ENCODE assay signal across 24 cellular contexts in genomic region chr20:49843770-49844169, GRCh38. TPM values are rescaled to one million over a fixed set of nuclear protein-coding genes. Genes with fewer than 3 reads are reported as not detected.
DNase-seq lines count a peak whose midpoint lies in the region; ATAC-seq and TF ChIP-seq lines count a peak whose summit lies in the region.
"Had no signal": no experiment of that assay in that cellular context is flagged by ENCODE, and none has a peak within 500 bp of the region (broad histone marks: within the 10 kb centered on the region; RNA-seq: fewer than 3 reads in every experiment).

No MANE protein-coding gene starts in this region.

- DNase-seq in activated naive CD8-positive, alpha-beta T cell treated with anti-CD3 and anti-CD28 coated beads, Interleukin-2, amount 10 ng/mL, durations not matched to agents 7 days and 5 days = no peak
- no peak for DNase-seq in activated naive CD8-positive, alpha-beta T cell treated with anti-CD3 and anti-CD28 coated beads, Interleukin-2, amount 50 U/mL, for 24 hours
- no peak for DNase-seq in memory B cell (ENCODE audit: low spot score in 2 of 2)
- DNase-seq in stimulated activated effector memory CD8-positive, alpha-beta T cell treated with anti-CD3 and anti-CD28 coated beads, Interleukin-12 subunit alpha, Interleukin-12 subunit beta, amount 100 ng/mL, for 72 hours (ENCODE audit: low spot score in 2 of 2) = no peak
- DNase-seq in GF-D8 (lab: John Stamatoyannopoulos, UW) = no peak
- no peak for DNase-seq in T-helper 2 cell
- DNase-seq: activated CD4-positive, alpha-beta memory T cell treated with anti-CD3 and anti-CD28 coated beads for 36 hours; activated effector memory CD4-positive, alpha-beta T cell treated with anti-CD3 and anti-CD28 coated beads, Interleukin-2, amount 50 U/mL, for 16 hours; adrenal gland; AML-193; brain microvascular endothelial cell; DMS153; effector CD8-positive, alpha-beta T cell; erythroblast; GM23248; Kasumi-1; NCI-H510A; Right ventricle myocardium superior; T1000; transverse colon had no signal

- H4K20me1 ChIP-seq in SU-DHL-6 (ENCODE audit: low read depth, low read length) = no peaks in the 10 kb centered on the region

- H3K4me3 Mint-ChIP-seq in activated naive CD8-positive, alpha-beta T cell treated with anti-CD3 and anti-CD28 coated beads, Interleukin-2, amount 10 ng/mL, durations not matched to agents 7 days and 5 days = no peak overlapping the region
- no peak overlapping the region for H3K4me3 Mint-ChIP-seq in activated naive CD8-positive, alpha-beta T cell treated with anti-CD3 and anti-CD28 coated beads, Interleukin-2, amount 50 U/mL, for 24 hours
- no peak overlapping the region for H3K4me3 Mint-ChIP-seq in memory B cell
- H3K4me3 Mint-ChIP-seq in stimulated activated effector memory CD8-positive, alpha-beta T cell treated with anti-CD3 and anti-CD28 coated beads, Interleukin-12 subunit alpha, Interleukin-12 subunit beta, amount 100 ng/mL, for 72 hours = no peak overlapping the region
- H3K4me3 Mint-ChIP-seq: activated CD4-positive, alpha-beta memory T cell treated with anti-CD3 and anti-CD28 coated beads for 36 hours had no signal

- H3K36me3 ChIP-seq in SU-DHL-6 (ENCODE audit: low read length) = peaks cover 14% of the 10 kb centered on the region; the same call in 1 of the 2 replicates
- H3K36me3 ChIP-seq: brain microvascular endothelial cell, prostate gland had no signal

- no peak overlapping the region for H3K4me2 ChIP-seq in SU-DHL-6 (ENCODE audit: low read depth, low read length, poor library complexity, severe bottlenecking)

- H3K9me3 ChIP-seq in SU-DHL-6 (ENCODE audit: insufficient read depth, low read length) = no peaks in the 10 kb centered on the region
- H3K9me3 ChIP-seq: adrenal gland, prostate gland, transverse colon had no signal

- H3K79me2 ChIP-seq in SU-DHL-6 (ENCODE audit: insufficient read depth, low read length) = peaks cover 6% of the 10 kb centered on the region; the same call in 1 of the 2 replicates

- H3K27me3 ChIP-seq in SU-DHL-6 (ENCODE audit: low read length) = no peaks in the 10 kb centered on the region
- H3K27me3 ChIP-seq: adrenal gland, brain microvascular endothelial cell, transverse colon had no signal

- H3K9me2 ChIP-seq in SU-DHL-6 (replicated peaks; ENCODE audit: insufficient read depth, low read length) = no peaks in the 10 kb centered on the region

- peak overlapping the region; percentile 10 for H3K27ac ChIP-seq in SU-DHL-6 (ENCODE audit: low read depth, low read length)
- H3K27ac ChIP-seq: adrenal gland, brain microvascular endothelial cell, GM23248, prostate gland had no signal

- no peak for ATAC-seq in activated naive CD8-positive, alpha-beta T cell treated with anti-CD3 and anti-CD28 coated beads, Interleukin-2, amount 10 ng/mL, durations not matched to agents 7 days and 5 days (ENCODE audit: low read depth)
- ATAC-seq in activated naive CD8-positive, alpha-beta T cell treated with anti-CD3 and anti-CD28 coated beads, Interleukin-2, amount 50 U/mL, for 24 hours = no peak
- ATAC-seq in memory B cell (ENCODE audit: low read depth) (no peak), HG02798 (IDR thresholded peaks at IDR 0.05; ENCODE audit: poor library complexity, unreplicated experiment) (no peak)
- no peak for ATAC-seq in stimulated activated effector memory CD8-positive, alpha-beta T cell treated with anti-CD3 and anti-CD28 coated beads, Interleukin-12 subunit alpha, Interleukin-12 subunit beta, amount 100 ng/mL, for 72 hours

- no peak overlapping the region for H2AFZ ChIP-seq in SU-DHL-6 (ENCODE audit: low read depth, low read length, severe bottlenecking)
- H2AFZ ChIP-seq: GM23248 had no signal

- no peak for TF ChIP-seq CTCF in SU-DHL-6 (IDR thresholded peaks at IDR 0.05; ENCODE audit: insufficient read depth, low read length, poor library complexity, severe bottlenecking)

- H3K9ac ChIP-seq in SU-DHL-6 (ENCODE audit: low read length) = no peak overlapping the region
- H3K9ac ChIP-seq: GM23248 had no signal

- no peak overlapping the region for H3K4me3 ChIP-seq in SU-DHL-6 (ENCODE audit: insufficient read depth, low read length, poor library complexity, severe bottlenecking)
- H3K4me3 ChIP-seq: adrenal gland, GM23248, lung, prostate gland, transverse colon had no signal

- no peaks in the 10 kb centered on the region for H3K27me3 Mint-ChIP-seq in activated naive CD8-positive, alpha-beta T cell treated with anti-CD3 and anti-CD28 coated beads, Interleukin-2, amount 10 ng/mL, durations not matched to agents 7 days and 5 days
- H3K27me3 Mint-ChIP-seq in activated naive CD8-positive, alpha-beta T cell treated with anti-CD3 and anti-CD28 coated beads, Interleukin-2, amount 50 U/mL, for 24 hours = no peaks in the 10 kb centered on the region
- H3K27me3 Mint-ChIP-seq in memory B cell = no peaks in the 10 kb centered on the region
- H3K27me3 Mint-ChIP-seq: activated CD4-positive, alpha-beta memory T cell treated with anti-CD3 and anti-CD28 coated beads for 36 hours had no signal

- peak overlapping the region; percentile 19 for H3K27ac Mint-ChIP-seq in activated naive CD8-positive, alpha-beta T cell treated with anti-CD3 and anti-CD28 coated beads, Interleukin-2, amount 10 ng/mL, durations not matched to agents 7 days and 5 days
- no peak overlapping the region for H3K27ac Mint-ChIP-seq in activated naive CD8-positive, alpha-beta T cell treated with anti-CD3 and anti-CD28 coated beads, Interleukin-2, amount 50 U/mL, for 24 hours
- peak overlapping the region; percentile 65 for H3K27ac Mint-ChIP-seq in memory B cell
- H3K27ac Mint-ChIP-seq in stimulated activated effector memory CD8-positive, alpha-beta T cell treated with anti-CD3 and anti-CD28 coated beads, Interleukin-12 subunit alpha, Interleukin-12 subunit beta, amount 100 ng/mL, for 72 hours = peak overlapping the region; percentile 5
- H3K27ac Mint-ChIP-seq: activated CD4-positive, alpha-beta memory T cell treated with anti-CD3 and anti-CD28 coated beads for 36 hours had no signal

- peaks cover 14% of the 10 kb centered on the region for H3K36me3 Mint-ChIP-seq in activated naive CD8-positive, alpha-beta T cell treated with anti-CD3 and anti-CD28 coated beads, Interleukin-2, amount 10 ng/mL, durations not matched to agents 7 days and 5 days
- H3K36me3 Mint-ChIP-seq in activated naive CD8-positive, alpha-beta T cell treated with anti-CD3 and anti-CD28 coated beads, Interleukin-2, amount 50 U/mL, for 24 hours (ENCODE audit: low read depth) = peaks cover 25% of the 10 kb centered on the region
- peaks cover 18% of the 10 kb centered on the region for H3K36me3 Mint-ChIP-seq in memory B cell
- peaks cover 62% of the 10 kb centered on the region for H3K36me3 Mint-ChIP-seq in stimulated activated effector memory CD8-positive, alpha-beta T cell treated with anti-CD3 and anti-CD28 coated beads, Interleukin-12 subunit alpha, Interleukin-12 subunit beta, amount 100 ng/mL, for 72 hours

- peaks cover 10% of the 10 kb centered on the region; the same call in 1 of the 2 replicates for H3F3A ChIP-seq in SU-DHL-6 (ENCODE audit: insufficient read depth)

- no peaks in the 10 kb centered on the region for H3K4me1 Mint-ChIP-seq in activated naive CD8-positive, alpha-beta T cell treated with anti-CD3 and anti-CD28 coated beads, Interleukin-2, amount 10 ng/mL, durations not matched to agents 7 days and 5 days
- no peaks in the 10 kb centered on the region for H3K4me1 Mint-ChIP-seq in activated naive CD8-positive, alpha-beta T cell treated with anti-CD3 and anti-CD28 coated beads, Interleukin-2, amount 50 U/mL, for 24 hours
- peaks cover 6% of the 10 kb centered on the region for H3K4me1 Mint-ChIP-seq in memory B cell
- peaks cover 2% of the 10 kb centered on the region for H3K4me1 Mint-ChIP-seq in stimulated activated effector memory CD8-positive, alpha-beta T cell treated with anti-CD3 and anti-CD28 coated beads, Interleukin-12 subunit alpha, Interleukin-12 subunit beta, amount 100 ng/mL, for 72 hours

- no peaks in the 10 kb centered on the region for H3K9me3 Mint-ChIP-seq in activated naive CD8-positive, alpha-beta T cell treated with anti-CD3 and anti-CD28 coated beads, Interleukin-2, amount 10 ng/mL, durations not matched to agents 7 days and 5 days
- H3K9me3 Mint-ChIP-seq in activated naive CD8-positive, alpha-beta T cell treated with anti-CD3 and anti-CD28 coated beads, Interleukin-2, amount 50 U/mL, for 24 hours = no peaks in the 10 kb centered on the region
- H3K9me3 Mint-ChIP-seq in memory B cell = peaks cover 1% of the 10 kb centered on the region
- H3K9me3 Mint-ChIP-seq in stimulated activated effector memory CD8-positive, alpha-beta T cell treated with anti-CD3 and anti-CD28 coated beads, Interleukin-12 subunit alpha, Interleukin-12 subunit beta, amount 100 ng/mL, for 72 hours = no peaks in the 10 kb centered on the region

- POLR2A ChIA-PET in activated naive CD8-positive, alpha-beta T cell treated with anti-CD3 and anti-CD28 coated beads, Interleukin-2, amount 10 ng/mL, durations not matched to agents 7 days and 5 days (lab: Charles Lee) = no interaction called here

RNA-seq across cellular contexts. Expression of gene SLC9A8, which starts 31.1 kb away (rescaled TPM):
- total RNA-seq in activated naive CD8-positive, alpha-beta T cell treated with anti-CD3 and anti-CD28 coated beads, Interleukin-2, amount 10 ng/mL, durations not matched to agents 7 days and 5 days = 10 to 100 TPM; 18.8 to 22.3 TPM
